19 cellular contexts compared by ENCODE assay signal in the genomic region with DNA sequence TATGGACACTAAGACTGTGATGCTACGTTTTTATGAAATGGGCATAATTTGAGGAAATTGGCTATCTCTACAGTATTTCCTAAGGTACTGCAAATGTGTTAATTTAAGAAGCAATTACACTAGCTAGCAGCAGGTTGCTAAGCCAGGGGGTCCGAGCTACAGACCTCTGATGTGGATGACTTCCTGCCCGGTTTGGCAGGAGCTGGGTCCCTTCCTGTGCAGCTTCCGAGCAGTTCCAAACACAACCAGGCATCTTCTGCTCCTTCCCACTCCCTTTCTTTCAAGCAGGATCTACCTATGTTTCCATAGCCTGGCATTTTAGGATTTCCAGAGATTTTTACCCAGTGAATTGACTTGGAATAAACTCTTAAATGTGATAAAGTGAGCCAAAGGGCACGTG. TPM values are rescaled to one million over a fixed set of nuclear protein-coding genes. Genes with fewer than 3 reads are reported as not detected.
DNase-seq lines count a peak whose midpoint lies in the region; ATAC-seq and TF ChIP-seq lines count a peak whose summit lies in the region.
"Had no signal": no experiment of that assay in that cellular context is flagged by ENCODE, and none has a peak within 500 bp of the region (broad histone marks: within the 10 kb centered on the region; RNA-seq: fewer than 3 reads in every experiment).

No MANE protein-coding gene starts in this region.

- H2AFZ ChIP-seq in ACC112 (ENCODE audit: low read length, unreplicated experiment) (peak overlapping the region; percentile 36), neural cell (ENCODE audit: low read depth, low read length) (no peak overlapping the region)

- no peaks in the 10 kb centered on the region for H3K4me1 ChIP-seq in ACC112 (ENCODE audit: control insufficient read depth, insufficient read depth, low read length, unreplicated experiment)
- no peaks in the 10 kb centered on the region for H3K4me1 ChIP-seq in foreskin keratinocyte

- H3K36me3 Mint-ChIP-seq in HFFc6 (ENCODE audit: low read depth) (no peaks in the 10 kb centered on the region), brain (peaks cover 17% of the 10 kb centered on the region)

- H4K20me1 ChIP-seq in neural cell (ENCODE audit: insufficient read depth): no peaks in the 10 kb centered on the region

- TF ChIP-seq CTCF in HFFc6 (IDR thresholded peaks at IDR 0.05) (no peak), brain (conservative IDR thresholded peaks at IDR 0.05) (no peak), neural cell (IDR thresholded peaks at IDR 0.05; ENCODE audit: poor library complexity, severe bottlenecking) (no peak), WERI-Rb-1 (IDR thresholded peaks at IDR 0.05; ENCODE audit: low read depth, low read length) (no peak), foreskin keratinocyte (conservative IDR thresholded peaks at IDR 0.05) (no peak)

- H3K9me2 ChIP-seq in neural cell (ENCODE audit: insufficient read depth, low read length): no peaks in the 10 kb centered on the region

- no peaks in the 10 kb centered on the region for H3K4me1 Mint-ChIP-seq in HFFc6 (ENCODE audit: low read depth)
- H3K4me1 Mint-ChIP-seq in brain: peaks cover 36% of the 10 kb centered on the region

- H3F3A ChIP-seq in neural cell (ENCODE audit: insufficient read depth, low read length, poor library complexity, severe bottlenecking): no peaks in the 10 kb centered on the region

- no peak for TF ChIP-seq RAD21 in neural cell (conservative IDR thresholded peaks at IDR 0.05)

- H3K9ac ChIP-seq in neural cell (ENCODE audit: low read length): no peak overlapping the region

- H3K4me3 ChIP-seq in ACC112 (ENCODE audit: low read depth, low read length): peak overlapping the region; percentile 75; the same call in 1 of the 2 replicates
- peak overlapping the region; percentile 69 for H3K4me3 ChIP-seq in neural cell (ENCODE audit: low read length)
- no peak overlapping the region for H3K4me3 ChIP-seq in WERI-Rb-1 (ENCODE audit: low read depth, low read length)

- H3K79me2 ChIP-seq in ACC112 (ENCODE audit: control insufficient read depth, insufficient read depth, low read length, unreplicated experiment) (no peaks in the 10 kb centered on the region), neural cell (replicated peaks; ENCODE audit: insufficient read depth, low read length) (peaks cover 13% of the 10 kb centered on the region)

- ATAC-seq in foreskin keratinocyte: no peak
- ATAC-seq: HepG2 had no signal

- H3K27me3 Mint-ChIP-seq in HFFc6 (ENCODE audit: insufficient read depth) (no peaks in the 10 kb centered on the region; the same call in 1 of the 2 replicates), brain (peaks cover 11% of the 10 kb centered on the region)

- no peak for DNase-seq in HFFc6
- DNase-seq in KBM-7: no peak
- DNase-seq in activated gamma-delta T cell treated with Interleukin-2 at 50 U/mL for 16 hours: no peak
- DNase-seq in WERI-Rb-1: no peak
- DNase-seq in foreskin keratinocyte: no peak
- DNase-seq: CD4-positive, alpha-beta T cell; H7; Karpas-422; NCI-H1417 treated with DMSO at 0.1 percent for 48 hours; NCI-H2029; NCI-H345; NCI-H526 treated with DMSO at 0.1 percent for 48 hours; OCI-M1 had no signal

- H3K4me3 Mint-ChIP-seq in HFFc6: peak overlapping the region; percentile 83; the same call in 1 of the 2 replicates
- peak overlapping the region in 4 of 5 experiments; percentile 86 to 95 (median 93) for H3K4me3 Mint-ChIP-seq in brain
- H3K4me3 Mint-ChIP-seq: B cell; CD4-positive, alpha-beta T cell had no signal

- no peaks in the 10 kb centered on the region for H3K9me3 Mint-ChIP-seq in HFFc6
- no peaks in the 10 kb centered on the region for H3K9me3 Mint-ChIP-seq in brain
- H3K9me3 Mint-ChIP-seq: CD4-positive, alpha-beta T cell had no signal

- H3K9me3 ChIP-seq in neural cell (ENCODE audit: low read length) (no peaks in the 10 kb centered on the region), WERI-Rb-1 (ENCODE audit: severe bottlenecking) (no peaks in the 10 kb centered on the region)

- H3K4me2 ChIP-seq in neural cell (ENCODE audit: low read length): peak overlapping the region; percentile 90

- H3K36me3 ChIP-seq in ACC112 (ENCODE audit: insufficient read depth, low read length) (no peaks in the 10 kb centered on the region), neural cell (ENCODE audit: insufficient read depth, low read length) (no peaks in the 10 kb centered on the region), WERI-Rb-1 (no peaks in the 10 kb centered on the region)

- H3K27ac ChIP-seq in ACC112 (ENCODE audit: low read depth, low read length) (no peak overlapping the region), neural cell (ENCODE audit: low read length) (no peak overlapping the region), WERI-Rb-1 (no peak overlapping the region), foreskin keratinocyte (no peak overlapping the region)
- H3K27ac ChIP-seq: RWPE1 had no signal

- H3K27ac Mint-ChIP-seq in HFFc6 (no peak overlapping the region), brain (peak overlapping the region in 3 of 5 experiments; percentile 87 to 99 (median 97))
- H3K27ac Mint-ChIP-seq: B cell; CD4-positive, alpha-beta T cell had no signal

- TF ChIP-seq EP300 in neural cell (conservative IDR thresholded peaks at IDR 0.05; ENCODE audit: poor library complexity, severe bottlenecking): no peak

- no peaks in the 10 kb centered on the region; the same call in 1 of the 2 replicates for H3K27me3 ChIP-seq in ACC112 (ENCODE audit: insufficient read depth, low read length)
- H3K27me3 ChIP-seq in neural cell (ENCODE audit: insufficient read depth, low read depth, low read length): no peaks in the 10 kb centered on the region
- H3K27me3 ChIP-seq in WERI-Rb-1 (ENCODE audit: insufficient read depth, low read depth, severe bottlenecking): no peaks in the 10 kb centered on the region
- H3K27me3 ChIP-seq in foreskin keratinocyte: no peaks in the 10 kb centered on the region

- in situ Hi-C loops in KBM-7 (cut with MboI; ENCODE audit: low pct_unique_long_range_greater_than_20kb, low sequenced_read_pairs): no loop called here

TF ChIP-seq in neural cell, 6 proteins besides CTCF, POLR2A, EP300 and RAD21:
- TF ChIP-seq SMC3 (conservative IDR thresholded peaks at IDR 0.05; ENCODE audit: poor library complexity) (no peak), EZH2 (IDR thresholded peaks at IDR 0.05; ENCODE audit: borderline replicate concordance, insufficient read depth, low read length, poor library complexity, severe bottlenecking) (no peak), POLR2AphosphoS5 (IDR thresholded peaks at IDR 0.05) (no peak)
- TF ChIP-seq, protein P1, sequence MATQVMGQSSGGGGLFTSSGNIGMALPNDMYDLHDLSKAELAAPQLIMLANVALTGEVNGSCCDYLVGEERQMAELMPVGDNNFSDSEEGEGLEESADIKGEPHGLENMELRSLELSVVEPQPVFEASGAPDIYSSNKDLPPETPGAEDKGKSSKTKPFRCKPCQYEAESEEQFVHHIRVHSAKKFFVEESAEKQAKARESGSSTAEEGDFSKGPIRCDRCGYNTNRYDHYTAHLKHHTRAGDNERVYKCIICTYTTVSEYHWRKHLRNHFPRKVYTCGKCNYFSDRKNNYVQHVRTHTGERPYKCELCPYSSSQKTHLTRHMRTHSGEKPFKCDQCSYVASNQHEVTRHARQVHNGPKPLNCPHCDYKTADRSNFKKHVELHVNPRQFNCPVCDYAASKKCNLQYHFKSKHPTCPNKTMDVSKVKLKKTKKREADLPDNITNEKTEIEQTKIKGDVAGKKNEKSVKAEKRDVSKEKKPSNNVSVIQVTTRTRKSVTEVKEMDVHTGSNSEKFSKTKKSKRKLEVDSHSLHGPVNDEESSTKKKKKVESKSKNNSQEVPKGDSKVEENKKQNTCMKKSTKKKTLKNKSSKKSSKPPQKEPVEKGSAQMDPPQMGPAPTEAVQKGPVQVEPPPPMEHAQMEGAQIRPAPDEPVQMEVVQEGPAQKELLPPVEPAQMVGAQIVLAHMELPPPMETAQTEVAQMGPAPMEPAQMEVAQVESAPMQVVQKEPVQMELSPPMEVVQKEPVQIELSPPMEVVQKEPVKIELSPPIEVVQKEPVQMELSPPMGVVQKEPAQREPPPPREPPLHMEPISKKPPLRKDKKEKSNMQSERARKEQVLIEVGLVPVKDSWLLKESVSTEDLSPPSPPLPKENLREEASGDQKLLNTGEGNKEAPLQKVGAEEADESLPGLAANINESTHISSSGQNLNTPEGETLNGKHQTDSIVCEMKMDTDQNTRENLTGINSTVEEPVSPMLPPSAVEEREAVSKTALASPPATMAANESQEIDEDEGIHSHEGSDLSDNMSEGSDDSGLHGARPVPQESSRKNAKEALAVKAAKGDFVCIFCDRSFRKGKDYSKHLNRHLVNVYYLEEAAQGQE (IDR thresholded peaks at IDR 0.05; ENCODE audit: borderline replicate concordance): no peak

RNA-seq across cellular contexts. Expression of a gene that starts 55.7 kb away (rescaled TPM):
- under 1 TPM; 0.14 to 0.94 (median 0.67) TPM for total RNA-seq in HFFc6 (2021; fragmentation: NEBNext Ultra II Directional; extraction: Animal tissue kit (Norgen Biotek cat#: 25700))
- polyA plus RNA-seq in brain (ENCODE audit: insufficient read depth, low read depth, low replicate concordance) (3.2 TPM), neural cell (55.0 and 57.4 TPM in 2 replicates), foreskin keratinocyte (0.13 and 0.36 TPM in 2 replicates)
- polyA minus RNA-seq in neural cell: 158 and 196 TPM in 2 replicates
- 0.35 and 0.78 TPM in 2 replicates for total RNA-seq in foreskin keratinocyte
- total RNA-seq: CD4-positive, alpha-beta T cell had no signal

Comparison
In these comparisons a context has a peak if more than half of its experiments do, and no peak if none do; other contexts are left out.
1. RNA of a gene that starts 55.7 kb away (polyA plus RNA-seq): 55.0 to 57.4 TPM in neural cell; 3.2 TPM in brain (single experiment) and 0.13 to 0.36 TPM in foreskin keratinocyte; every median in the first group is over 10 times any median in the second.